In the genomic region with DNA sequence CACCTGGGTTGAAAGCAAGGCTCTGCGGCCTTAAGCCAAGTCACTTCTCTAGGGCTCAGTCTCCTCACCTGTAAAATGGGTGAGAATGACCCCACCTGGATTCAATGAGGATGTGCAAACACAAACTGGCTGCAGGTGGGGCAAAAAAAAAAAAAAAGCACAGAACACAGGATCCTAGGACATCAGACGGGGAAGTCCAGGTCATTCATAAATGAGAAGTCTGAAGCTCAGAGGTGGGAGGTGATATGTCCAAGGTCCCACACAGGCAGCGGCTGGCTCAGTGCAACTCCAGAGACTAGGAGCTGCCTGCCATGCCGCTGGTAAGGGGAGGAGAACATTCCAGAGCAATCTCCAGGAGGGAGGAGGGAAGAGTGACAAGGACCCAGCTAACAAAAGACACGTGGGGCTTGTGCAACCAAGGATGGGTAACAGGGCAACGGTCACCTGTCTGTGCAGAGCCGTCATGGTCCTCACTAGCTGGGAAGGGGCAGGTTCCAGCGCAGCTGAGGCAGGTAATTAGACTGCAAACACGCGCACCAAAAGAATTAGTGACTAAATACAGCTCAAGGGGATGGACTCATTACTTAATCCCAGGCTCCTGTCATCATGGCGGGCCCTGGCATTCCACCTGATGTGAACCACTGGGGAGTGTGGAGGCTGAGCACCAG, we compare ENCODE assay signal across 17 cellular contexts. TPM values are rescaled to one million over a fixed set of nuclear protein-coding genes. Genes with fewer than 3 reads are reported as not detected.
A peak's percentile ranks its signal among the peaks of the same experiment; 100 is the strongest.
DNase-seq lines count a peak whose midpoint lies in the region; TF ChIP-seq lines count a peak whose summit lies in the region.
"Had no signal": no experiment of that assay in that cellular context is flagged by ENCODE, and none has a peak within 500 bp of the region (broad histone marks: within the 10 kb centered on the region; RNA-seq: fewer than 3 reads in every experiment).

No MANE protein-coding gene starts in this region.

- peaks cover 14 to 23% of the 10 kb centered on the region in 2 donors for H3K4me1 ChIP-seq in neuronal stem cell (ENCODE audit: control insufficient read depth in 2 of 2, insufficient read depth in 1 of 2, low read depth in 1 of 2, low read length in 2 of 2)
- H3K4me1 ChIP-seq: colonic mucosa had no signal

- no peak overlapping the region for H2BK120ac ChIP-seq in neuronal stem cell (ENCODE audit: low read depth, low read length)

- peak overlapping the region; percentile 80 for H3K27ac Mint-ChIP-seq in activated T-cell treated with anti-CD3 and anti-CD28 coated beads, Interleukin-2, amount 50 U/mL, for 24 hours
- H3K27ac Mint-ChIP-seq: mesothelial cell of epicardium; stimulated activated naive B cell treated with anti-CD40 and anti-IgM and Interleukin-4, amounts not matched to agents 10 μg/mL and 1 μg/mL and 100 μg/mL, for 72 hours had no signal

- H3K4ac ChIP-seq in neuronal stem cell (ENCODE audit: low read length): no peak overlapping the region

- no peak overlapping the region for H2AFZ ChIP-seq in neuronal stem cell (ENCODE audit: low read length)

- H3K36me3 Mint-ChIP-seq in activated T-cell treated with anti-CD3 and anti-CD28 coated beads, Interleukin-2, amount 50 U/mL, for 24 hours (ENCODE audit: low read depth): peaks cover 4% of the 10 kb centered on the region
- H3K36me3 Mint-ChIP-seq: mesothelial cell of epicardium; stimulated activated naive B cell treated with anti-CD40 and anti-IgM and Interleukin-4, amounts not matched to agents 10 μg/mL and 1 μg/mL and 100 μg/mL, for 72 hours had no signal

- H3K9ac ChIP-seq in neuronal stem cell (ENCODE audit: low read depth, low read length, poor library complexity): no peak overlapping the region

- no peak overlapping the region for H4K91ac ChIP-seq in neuronal stem cell (ENCODE audit: low read depth, low read length, poor library complexity)

- no peaks in the 10 kb centered on the region for H3K9me3 Mint-ChIP-seq in activated T-cell treated with anti-CD3 and anti-CD28 coated beads, Interleukin-2, amount 50 U/mL, for 24 hours
- H3K9me3 Mint-ChIP-seq: mesothelial cell of epicardium; stimulated activated naive B cell treated with anti-CD40 and anti-IgM and Interleukin-4, amounts not matched to agents 10 μg/mL and 1 μg/mL and 100 μg/mL, for 72 hours had no signal

- H3K23ac ChIP-seq in neuronal stem cell (ENCODE audit: low read depth, low read length, poor library complexity): peak overlapping the region; percentile 16

- no peaks in the 10 kb centered on the region for H3K9me3 ChIP-seq in neuronal stem cell (replicated peaks in 1 of 2; ENCODE audit: control insufficient read depth in 2 of 2, insufficient read depth in 1 of 2, low read depth in 1 of 2, low read length in 2 of 2)
- H3K9me3 ChIP-seq: colonic mucosa, gastroesophageal sphincter, ovary, uterus had no signal

- in situ Hi-C loops in GM13977 (cut with MboI; ENCODE audit: low pct_unique_long_range_greater_than_20kb, low sequenced_read_pairs, unreplicated experiment): no loop called here

- TF ChIP-seq CTCF in epithelial cell of esophagus (IDR thresholded peaks at IDR 0.05; ENCODE audit: insufficient read depth, low read depth, low read length, missing control alignments): no peak
- no peak for TF ChIP-seq CTCF in GM13977 (IDR thresholded peaks at IDR 0.05; ENCODE audit: extremely low read depth, insufficient read depth, missing control alignments)

- H3K14ac ChIP-seq in neuronal stem cell (ENCODE audit: low read length): peak overlapping the region; percentile 66

- H3K27ac ChIP-seq in neuronal stem cell (replicated peaks; ENCODE audit: low read length): no peak overlapping the region
- H3K27ac ChIP-seq: colonic mucosa, gastroesophageal sphincter, ovary, uterus had no signal

- peak overlapping the region; percentile 56 for H3K18ac ChIP-seq in neuronal stem cell (ENCODE audit: low read length)

- no peak overlapping the region for H2BK5ac ChIP-seq in neuronal stem cell (ENCODE audit: low read length)

- no peak for DNase-seq in activated T-cell treated with anti-CD3 and anti-CD28 coated beads, Interleukin-2, amount 50 U/mL, for 24 hours
- DNase-seq in activated T-cell treated with anti-CD3 and anti-CD28 coated beads for 4 hours: no peak
- peak; percentile 44 for DNase-seq in NCI-H82 treated with DMSO at 0.1 percent for 48 hours (lab: John Stamatoyannopoulos, UW; ENCODE audit: unreplicated experiment)
- peak; percentile 95 for DNase-seq in epithelial cell of esophagus (ENCODE audit: low read depth)
- no peak for DNase-seq in neuronal stem cell (ENCODE audit: low spot score)
- DNase-seq in C1 segment of cervical spinal cord (lab: John Stamatoyannopoulos, UW): no peak
- no peak for DNase-seq in NCI-H1092 (lab: John Stamatoyannopoulos, UW)
- DNase-seq in GM13977 (ENCODE audit: low spot score): no peak
- DNase-seq: colonic mucosa; KBM-7; ovary; SHP77 treated with DMSO at 0.1 percent for 48 hours; stimulated activated naive B cell treated with anti-CD40 and anti-IgM and Interleukin-4, amounts not matched to agents 10 μg/mL and 1 μg/mL and 100 μg/mL, for 72 hours; uterus had no signal

- no CpG with 5 or more reads among the region's 11 CpGs for WGBS in neuronal stem cell (ENCODE audit: extremely low coverage in 2 of 2, insufficient read length in 2 of 2, insufficient replicate concordance in 1 of 2), 2 donors

- no peaks in the 10 kb centered on the region for H3K36me3 ChIP-seq in neuronal stem cell (replicated peaks in 1 of 2; ENCODE audit: control insufficient read depth in 2 of 2, insufficient read depth in 2 of 2, low read length in 2 of 2)
- H3K36me3 ChIP-seq: colonic mucosa, gastroesophageal sphincter, ovary, uterus had no signal

- H3K4me3 Mint-ChIP-seq in activated T-cell treated with anti-CD3 and anti-CD28 coated beads, Interleukin-2, amount 50 U/mL, for 24 hours: no peak overlapping the region
- H3K4me3 Mint-ChIP-seq: mesothelial cell of epicardium; stimulated activated naive B cell treated with anti-CD40 and anti-IgM and Interleukin-4, amounts not matched to agents 10 μg/mL and 1 μg/mL and 100 μg/mL, for 72 hours had no signal

- H4K8ac ChIP-seq in neuronal stem cell (ENCODE audit: low read depth, low read length): no peak overlapping the region

- no peaks in the 10 kb centered on the region for H3K79me1 ChIP-seq in neuronal stem cell (ENCODE audit: low read depth, low read length)

- no peak overlapping the region for H2BK12ac ChIP-seq in neuronal stem cell (ENCODE audit: low read length)

- no peak overlapping the region for H2BK15ac ChIP-seq in neuronal stem cell (ENCODE audit: low read length)

- H3K4me2 ChIP-seq in neuronal stem cell (ENCODE audit: insufficient read depth, low read length, poor library complexity, severe bottlenecking): no peak overlapping the region

- H3K4me1 Mint-ChIP-seq in activated T-cell treated with anti-CD3 and anti-CD28 coated beads, Interleukin-2, amount 50 U/mL, for 24 hours (ENCODE audit: low read depth): peaks cover 88% of the 10 kb centered on the region

- H2AK5ac ChIP-seq in neuronal stem cell (ENCODE audit: low read depth, low read length): peak overlapping the region; percentile 51

- H3K4me3 ChIP-seq in epithelial cell of esophagus (ENCODE audit: low read length) (no peak overlapping the region), neuronal stem cell (ENCODE audit: low read length in 2 of 2) (no peak overlapping the region)
- H3K4me3 ChIP-seq: colonic mucosa, gastroesophageal sphincter, ovary, skin epidermis, uterus had no signal

- no peaks in the 10 kb centered on the region for H3K27me3 Mint-ChIP-seq in activated T-cell treated with anti-CD3 and anti-CD28 coated beads, Interleukin-2, amount 50 U/mL, for 24 hours
- H3K27me3 Mint-ChIP-seq: stimulated activated naive B cell treated with anti-CD40 and anti-IgM and Interleukin-4, amounts not matched to agents 10 μg/mL and 1 μg/mL and 100 μg/mL, for 72 hours had no signal

- H3K27me3 ChIP-seq in neuronal stem cell (ENCODE audit: control insufficient read depth in 3 of 3, insufficient read depth in 3 of 3, low read depth in 1 of 3, low read length in 3 of 3): peaks cover 0 to 1% (median 0%) of the 10 kb centered on the region in 3 experiments
- H3K27me3 ChIP-seq: colonic mucosa, gastroesophageal sphincter, ovary, uterus had no signal

RNA-seq across cellular contexts. Expression of a gene that starts 19.5 kb away (rescaled TPM):
- polyA plus RNA-seq in neuronal stem cell (2013, experiment 1 of 2): 3.4 TPM
- polyA plus RNA-seq in neuronal stem cell (2013, experiment 2 of 2): 3.3 TPM

RNA-seq across cellular contexts. Expression of a gene that starts 34.6 kb away (rescaled TPM):
- 11.9 TPM for polyA plus RNA-seq in neuronal stem cell (2013, experiment 1 of 2)
- polyA plus RNA-seq in neuronal stem cell (2013, experiment 2 of 2): 11.5 TPM

Comparison
In these comparisons a context has a peak if more than half of its experiments do, and no peak if none do; other contexts are left out.
1. DNase-seq: peak in NCI-H82 treated with DMSO at 0.1 percent for 48 hours (single experiment) and epithelial cell of esophagus (single experiment); none in activated T-cell treated with anti-CD3 and anti-CD28 coated beads, Interleukin-2, amount 50 U/mL, for 24 hours (single experiment), activated T-cell treated with anti-CD3 and anti-CD28 coated beads for 4 hours (single experiment), neuronal stem cell (single experiment), C1 segment of cervical spinal cord (0 of 14), NCI-H1092 (single experiment) and GM13977 (single experiment).